In genomic region chr7:55261386-55261770, GRCh38 we compare ENCODE assay signal across 18 cellular contexts.
DNase-seq lines count a peak whose midpoint lies in the region; ATAC-seq, FAIRE-seq and TF ChIP-seq lines count a peak whose summit lies in the region.
"Had no signal": no experiment of that assay in that cellular context is flagged by ENCODE, and none has a peak within 500 bp of the region (broad histone marks: within the 10 kb centered on the region; RNA-seq: fewer than 3 reads in every experiment).

No MANE protein-coding gene starts in this region.

- H3K79me1 ChIP-seq in neuronal stem cell (ENCODE audit: low read depth, low read length): no peaks in the 10 kb centered on the region

- no peak overlapping the region for H2BK15ac ChIP-seq in neuronal stem cell (ENCODE audit: low read length)

- H3K4me3 ChIP-seq in right atrium auricular region (no peak overlapping the region), right cardiac atrium (ENCODE audit: low read length) (no peak overlapping the region), esophagus muscularis mucosa (no peak overlapping the region), neuronal stem cell (ENCODE audit: low read length in 2 of 2) (no peak overlapping the region)

- 68% methylated on average over 1 of the region's 1 CpG for WGBS in right cardiac atrium
- no CpG with 5 or more reads among the region's 1 CpG for WGBS in esophagus muscularis mucosa
- no CpG with 5 or more reads among the region's 1 CpG for WGBS in neuronal stem cell (ENCODE audit: extremely low coverage in 2 of 2, insufficient read length in 2 of 2, insufficient replicate concordance in 1 of 2), 2 donors

- no peak overlapping the region for H3K4me2 ChIP-seq in neuronal stem cell (ENCODE audit: insufficient read depth, low read length, poor library complexity, severe bottlenecking)

- no peak for TF ChIP-seq CTCF in right atrium auricular region (IDR thresholded peaks at IDR 0.05)
- no peak for TF ChIP-seq CTCF in esophagus muscularis mucosa (IDR thresholded peaks at IDR 0.05)

- H4K91ac ChIP-seq in neuronal stem cell (ENCODE audit: low read depth, low read length, poor library complexity): no peak overlapping the region

- H2BK120ac ChIP-seq in neuronal stem cell (ENCODE audit: low read depth, low read length): no peak overlapping the region

- no peak for FAIRE-seq in GM12892 (lab: Jason Lieb, UNC)
- FAIRE-seq: HTR-8/SVneo had no signal

- peak overlapping the region; percentile 82 for H3K18ac ChIP-seq in neuronal stem cell (ENCODE audit: low read length)

- H3K4me1 ChIP-seq in right atrium auricular region (no peaks in the 10 kb centered on the region), right cardiac atrium (ENCODE audit: control insufficient read depth, insufficient read depth, low read length) (no peaks in the 10 kb centered on the region), esophagus muscularis mucosa (no peaks in the 10 kb centered on the region), neuronal stem cell (ENCODE audit: control insufficient read depth in 2 of 2, insufficient read depth in 1 of 2, low read depth in 1 of 2, low read length in 2 of 2) (no peaks in the 10 kb centered on the region)

- no peak overlapping the region for H3K4ac ChIP-seq in neuronal stem cell (ENCODE audit: low read length)

- H2BK12ac ChIP-seq in neuronal stem cell (ENCODE audit: low read length): no peak overlapping the region

- no peaks in the 10 kb centered on the region for H3K36me3 ChIP-seq in right atrium auricular region
- H3K36me3 ChIP-seq in esophagus muscularis mucosa: no peaks in the 10 kb centered on the region
- no peaks in the 10 kb centered on the region for H3K36me3 ChIP-seq in neuronal stem cell (replicated peaks in 1 of 2; ENCODE audit: control insufficient read depth in 2 of 2, insufficient read depth in 2 of 2, low read length in 2 of 2)

- no peak overlapping the region for H3K23ac ChIP-seq in neuronal stem cell (ENCODE audit: low read depth, low read length, poor library complexity)

- intact Hi-C loops in right cardiac atrium (cut with DNase I) (no loop called here), esophagus muscularis mucosa (cut with DNase I) (no loop called here)

- no peak overlapping the region for H4K8ac ChIP-seq in neuronal stem cell (ENCODE audit: low read depth, low read length)

- H3K27me3 ChIP-seq in right atrium auricular region (no peaks in the 10 kb centered on the region), right cardiac atrium (ENCODE audit: control insufficient read depth, insufficient read depth) (no peaks in the 10 kb centered on the region), esophagus muscularis mucosa (peaks cover 0 to 22% (median 0%) of the 10 kb centered on the region in 4 donors), neuronal stem cell (ENCODE audit: control insufficient read depth in 3 of 3, insufficient read depth in 3 of 3, low read depth in 1 of 3, low read length in 3 of 3) (peaks cover 0 to 3% (median 0%) of the 10 kb centered on the region in 3 experiments)

- ATAC-seq in right cardiac atrium: no peak

- TF ChIP-seq POLR2A in esophagus muscularis mucosa (IDR thresholded peaks at IDR 0.05; ENCODE audit: low read depth): no peak
- no peak for TF ChIP-seq POLR2A in GM12892 (IDR thresholded peaks at IDR 0.05; ENCODE audit: low read depth, low read length)

- H3K27ac ChIP-seq in right atrium auricular region (no peak overlapping the region), right cardiac atrium (ENCODE audit: low read length) (no peak overlapping the region), esophagus muscularis mucosa (replicated peaks in 1 of 4) (no peak overlapping the region), neuronal stem cell (replicated peaks; ENCODE audit: low read length) (no peak overlapping the region), substantia nigra (ENCODE audit: low read depth, low read length, poor library complexity, severe bottlenecking) (no peak overlapping the region)
- H3K27ac ChIP-seq: C4-2B had no signal

- DNase-seq in right atrium auricular region (ENCODE audit: low spot score) (peak; percentile 11), right cardiac atrium (no peak), esophagus muscularis mucosa (ENCODE audit: extremely low spot score) (peak; percentile 39), neuronal stem cell (ENCODE audit: low spot score) (no peak), ureter (ENCODE audit: low spot score) (peak; percentile 32), GM12892 (ENCODE audit: insufficient read length) (no peak), substantia nigra (lab: John Stamatoyannopoulos, UW) (no peak), SK-N-DZ (ENCODE audit: low spot score) (no peak)
- DNase-seq: ACHN; AML-193; CD4-positive, alpha-beta T cell; DMS153; DMS79; GDM1; GOT3; IMR-90 had no signal

- peak overlapping the region; percentile 59 for H2BK5ac ChIP-seq in neuronal stem cell (ENCODE audit: low read length)

- H2AK5ac ChIP-seq in neuronal stem cell (ENCODE audit: low read depth, low read length): no peak overlapping the region

- no peak overlapping the region for H2AFZ ChIP-seq in neuronal stem cell (ENCODE audit: low read length)

- no peak overlapping the region for H3K14ac ChIP-seq in neuronal stem cell (ENCODE audit: low read length)

- H3K9ac ChIP-seq in neuronal stem cell (ENCODE audit: low read depth, low read length, poor library complexity): no peak overlapping the region

- TF ChIP-seq EP300 in esophagus muscularis mucosa (IDR thresholded peaks at IDR 0.05): no peak

- H3K9me3 ChIP-seq in right atrium auricular region (no peaks in the 10 kb centered on the region), right cardiac atrium (ENCODE audit: control insufficient read depth, low read length) (no peaks in the 10 kb centered on the region), esophagus muscularis mucosa (no peaks in the 10 kb centered on the region), neuronal stem cell (replicated peaks in 1 of 2; ENCODE audit: control insufficient read depth in 2 of 2, insufficient read depth in 1 of 2, low read depth in 1 of 2, low read length in 2 of 2) (no peaks in the 10 kb centered on the region)

Comparison
In these comparisons a context has a peak if more than half of its experiments do, and no peak if none do; other contexts are left out.
1. DNase-seq: peak in right atrium auricular region (single experiment), esophagus muscularis mucosa (single experiment) and ureter (single experiment); none in right cardiac atrium (0 of 3), neuronal stem cell (single experiment), GM12892 (single experiment), substantia nigra (0 of 49) and SK-N-DZ (single experiment).